ENCODE assay signal across 1 cellular context in genomic region chr3:31992995-31993394, GRCh38. TPM values are rescaled to one million over a fixed set of nuclear protein-coding genes. Genes with fewer than 3 reads are reported as not detected.
"Had no signal": no experiment of that assay in that cellular context is flagged by ENCODE, and none has a peak within 500 bp of the region (broad histone marks: within the 10 kb centered on the region; RNA-seq: fewer than 3 reads in every experiment).

No MANE protein-coding gene starts in this region.

RNA-seq across cellular contexts. Expression of gene ZNF860, which starts 11.4 kb away (rescaled TPM):
- total RNA-seq: GM12878 had no signal
